In genomic region chr10:47107226-47107625, GRCh38 we compare ENCODE assay signal across 17 cellular contexts.
"Had no signal": no experiment of that assay in that cellular context is flagged by ENCODE, and none has a peak within 500 bp of the region (broad histone marks: within the 10 kb centered on the region; RNA-seq: fewer than 3 reads in every experiment).

No MANE protein-coding gene starts in this region.

- H3K27me3 Mint-ChIP-seq: naive thymus-derived CD4-positive, alpha-beta T cell had no signal

- H3K27me3 ChIP-seq: hepatocyte, neutrophil, ovary had no signal

- H3K4me3 ChIP-seq: hepatocyte, ovary had no signal

- H3K27ac Mint-ChIP-seq: dendritic cell treated with granulocyte-macrophage colony-stimulating factor and Interleukin-4, amounts not matched to agents 40 ng/mL and 50 ng/mL, for 4 days; naive thymus-derived CD4-positive, alpha-beta T cell; nephron progenitor cell had no signal

- H3K4me3 Mint-ChIP-seq: dendritic cell treated with granulocyte-macrophage colony-stimulating factor and Interleukin-4, amounts not matched to agents 40 ng/mL and 50 ng/mL, for 4 days; naive thymus-derived CD4-positive, alpha-beta T cell; nephron progenitor cell had no signal

- ATAC-seq: left cardiac atrium; left ventricle myocardium superior; naive thymus-derived CD4-positive, alpha-beta T cell; right cardiac atrium had no signal

- H3K27ac ChIP-seq: hepatocyte, neutrophil, ovary had no signal

- DNase-seq: erythroblast; foreskin melanocyte; kidney; left cardiac atrium; left ventricle myocardium superior; naive thymus-derived CD4-positive, alpha-beta T cell; nephron progenitor cell; ovary; right cardiac atrium; small intestine; stimulated activated CD4-positive, alpha-beta T cell treated with anti-CD3 and anti-CD28 coated beads, Interleukin-12 subunit alpha, Interleukin-12 subunit beta, amount 100 ng/mL, for 4 hours; stimulated activated CD4-positive, alpha-beta T cell treated with anti-CD3 and anti-CD28 coated beads, Interleukin-2, amount 100 ng/mL, for 48 hours; stimulated activated naive CD4-positive, alpha-beta T cell treated with Interleukin-2 at 50 U/mL for 16 hours; trophoblast cell had no signal

- H3K9me3 ChIP-seq: neutrophil, ovary had no signal

- H3K36me3 ChIP-seq: neutrophil, ovary had no signal

- H3K36me3 Mint-ChIP-seq: naive thymus-derived CD4-positive, alpha-beta T cell had no signal
